Comparison of ENCODE assay signal across 25 cellular contexts in genomic region chr4:110418641-110419040, GRCh38. TPM values are rescaled to one million over a fixed set of nuclear protein-coding genes. Genes with fewer than 3 reads are reported as not detected.
A peak's percentile ranks its signal among the peaks of the same experiment; 100 is the strongest.
DNase-seq lines count a peak whose midpoint lies in the region; ATAC-seq and TF ChIP-seq lines count a peak whose summit lies in the region.
"Had no signal": no experiment of that assay in that cellular context is flagged by ENCODE, and none has a peak within 500 bp of the region (broad histone marks: within the 10 kb centered on the region; RNA-seq: fewer than 3 reads in every experiment).

No MANE protein-coding gene starts in this region.

- no peak overlapping the region for H2BK5ac ChIP-seq in mesendoderm (ENCODE audit: low read length)

- POLR2A ChIA-PET in WTC11 (lab: Charles Lee), result no interaction called here

- H3K23ac ChIP-seq in mesendoderm (ENCODE audit: low read length), result no peak overlapping the region

- H3K27ac ChIP-seq in mesendoderm (ENCODE audit: low read depth, low read length) (no peak overlapping the region), upper lobe of right lung (no peak overlapping the region)
- H3K27ac ChIP-seq: 22Rv1, GM23248, KMS-11, SK-N-MC had no signal

- no peak overlapping the region for H4K5ac ChIP-seq in mesendoderm (ENCODE audit: low read length)

- no peaks in the 10 kb centered on the region for H3K79me1 ChIP-seq in mesendoderm (ENCODE audit: low read length)

- H2BK120ac ChIP-seq in mesendoderm (ENCODE audit: low read depth, low read length), result no peak overlapping the region

- no peak overlapping the region for H3K4ac ChIP-seq in mesendoderm (ENCODE audit: low read depth, low read length)

- H3K4me3 ChIP-seq in mesendoderm (ENCODE audit: low read length), result no peak overlapping the region
- H3K4me3 ChIP-seq in upper lobe of right lung, result no peak overlapping the region
- H3K4me3 ChIP-seq: GM23248, SK-N-MC had no signal

- intact Hi-C loops in upper lobe of right lung (cut with DNase I), result no loop called here

- H3K18ac ChIP-seq in mesendoderm (ENCODE audit: low read length), result no peak overlapping the region

- peaks cover 23% of the 10 kb centered on the region for H3K9me3 Mint-ChIP-seq in WTC11

- peak; percentile 100 for ATAC-seq in WTC11
- ATAC-seq in upper lobe of right lung, result peak; percentile 26
- no peak for ATAC-seq in GM21786 (IDR thresholded peaks at IDR 0.05; ENCODE audit: unreplicated experiment)

- WGBS in mesendoderm (ENCODE audit: extremely low coverage, insufficient coverage, low lambda C conversion rate), result no CpG with 5 or more reads among the region's 15 CpGs

- peaks cover 11% of the 10 kb centered on the region for H3K4me1 Mint-ChIP-seq in WTC11

- no peak overlapping the region for H2BK15ac ChIP-seq in mesendoderm (replicated peaks; ENCODE audit: low read depth)

- H3K27ac Mint-ChIP-seq in WTC11, result no peak overlapping the region

- H3K27me3 Mint-ChIP-seq in WTC11 (ENCODE audit: low read depth), result peaks cover 94% of the 10 kb centered on the region

- CTCF ChIA-PET in WTC11 (lab: Charles Lee), result no interaction called here

- no peaks in the 10 kb centered on the region for H3K36me3 ChIP-seq in mesendoderm (ENCODE audit: control insufficient read depth, insufficient read depth, low read length)
- H3K36me3 ChIP-seq in upper lobe of right lung, result no peaks in the 10 kb centered on the region

- H2AK5ac ChIP-seq in mesendoderm (ENCODE audit: low read length), result no peak overlapping the region

- H3K4me3 Mint-ChIP-seq in WTC11, result no peak overlapping the region

- H3K4me1 ChIP-seq in mesendoderm (ENCODE audit: control insufficient read depth, low read depth, low read length), result no peaks in the 10 kb centered on the region
- H3K4me1 ChIP-seq in upper lobe of right lung, result no peaks in the 10 kb centered on the region

- peaks cover 12% of the 10 kb centered on the region for H3K36me3 Mint-ChIP-seq in WTC11

- DNase-seq in activated gamma-delta T cell (lab: John Stamatoyannopoulos, UW) (peak; percentile 6), activated gamma-delta T cell treated with Interleukin-2 at 50 U/mL for 16 hours (no peak), WTC11 (ENCODE audit: low spot score) (peak; percentile 86), mesendoderm (peak; percentile 22), upper lobe of right lung (no peak), NCI-H226 (no peak), AG08396 (ENCODE audit: low spot score) (no peak)
- DNase-seq: Calu3, DMS153, DND-41, GM23248, HCEC 1CT, IMR-90, NCI-H1092, NCI-H1417 treated with DMSO at 0.1 percent for 48 hours, NCI-H187, NCI-H2081 treated with DMSO at 0.1 percent for 48 hours, NCI-H2171, NCI-H345, NCI-H510A treated with DMSO at 0.1 percent for 48 hours, SIG-M5 had no signal

- H3K9ac ChIP-seq in mesendoderm (ENCODE audit: low read length), result no peak overlapping the region
- H3K9ac ChIP-seq: GM23248, KMS-11 had no signal

- no peak overlapping the region for H3K56ac ChIP-seq in mesendoderm (ENCODE audit: low read length)

- no peak for TF ChIP-seq CTCF in WTC11 (IDR thresholded peaks at IDR 0.05)
- no peak for TF ChIP-seq CTCF in upper lobe of right lung (IDR thresholded peaks at IDR 0.05)

- no peak overlapping the region for H3K4me2 ChIP-seq in mesendoderm (ENCODE audit: low read length)
- H3K4me2 ChIP-seq: KMS-11 had no signal

- H3K9me3 ChIP-seq in upper lobe of right lung, result no peaks in the 10 kb centered on the region

- no peak overlapping the region for H4K8ac ChIP-seq in mesendoderm (ENCODE audit: low read depth, low read length)

- H3K27me3 ChIP-seq in mesendoderm (ENCODE audit: insufficient read depth, low read length, poor library complexity), result no peaks in the 10 kb centered on the region
- no peaks in the 10 kb centered on the region for H3K27me3 ChIP-seq in upper lobe of right lung

- H3K79me2 ChIP-seq in mesendoderm (ENCODE audit: control insufficient read depth, insufficient read depth, low read length), result no peaks in the 10 kb centered on the region

TF ChIP-seq in WTC11, 78 proteins besides CTCF, POLR2A, EP300 and RAD21:
- TF ChIP-seq GABPB1 (CRISPR knock-in tag; IDR thresholded peaks at IDR 0.05), result no peak
- no peak for TF ChIP-seq GTF2I (CRISPR knock-in tag; conservative IDR thresholded peaks at IDR 0.05)
- no peak for TF ChIP-seq NR1H2 (CRISPR knock-in tag; IDR thresholded peaks at IDR 0.05)
- TF ChIP-seq MAX (CRISPR knock-in tag; IDR thresholded peaks at IDR 0.05), result no peak
- no peak for TF ChIP-seq JUN (CRISPR knock-in tag; IDR thresholded peaks at IDR 0.05)
- no peak for TF ChIP-seq ZNF219 (CRISPR knock-in tag; IDR thresholded peaks at IDR 0.05; ENCODE audit: borderline replicate concordance)
- TF ChIP-seq ARID4B (CRISPR knock-in tag; IDR thresholded peaks at IDR 0.05; ENCODE audit: borderline replicate concordance), result no peak
- TF ChIP-seq TP53 (CRISPR knock-in tag; IDR thresholded peaks at IDR 0.05), result no peak

RNA-seq across cellular contexts. Expression of gene ENPEP, which starts 57.3 kb away (rescaled TPM):
- total RNA-seq in WTC11 (2021) (0.33 to 0.98 TPM (median 0.39 TPM) in 3 replicates), upper lobe of right lung (7.5 TPM)
- polyA plus RNA-seq in mesendoderm (2013, experiment 1 of 2), result 5.7 TPM
- 5.0 TPM for polyA plus RNA-seq in mesendoderm (2013, experiment 2 of 2)
- total RNA-seq: Calu3 had no signal

Comparison
In these comparisons a context has a peak if more than half of its experiments do, and no peak if none do; other contexts are left out.
1. DNase-seq: peak in activated gamma-delta T cell (single experiment), WTC11 (single experiment) and mesendoderm (single experiment); none in activated gamma-delta T cell treated with Interleukin-2 at 50 U/mL for 16 hours (single experiment), upper lobe of right lung (single experiment), NCI-H226 (single experiment) and AG08396 (single experiment).